ENCODE assay signal across 3 cellular contexts in genomic region chr20:2381303-2381702, GRCh38.
A peak's percentile ranks its signal among the peaks of the same experiment; 100 is the strongest.
TF ChIP-seq lines count a peak whose summit lies in the region.

No MANE protein-coding gene starts in this region.

TF ChIP-seq in A549, 52 proteins besides CTCF, POLR2A, EP300 and RAD21:
- no peak for TF ChIP-seq BHLHE40 (IDR thresholded peaks at IDR 0.05; ENCODE audit: low read depth, low read length)
- TF ChIP-seq ESRRA (IDR thresholded peaks at IDR 0.05; ENCODE audit: borderline replicate concordance, low read length), result peak; percentile 50; the same call in 1 of the 2 replicates

TF ChIP-seq in K562, 482 proteins besides CTCF, POLR2A, EP300 and RAD21:
- TF ChIP-seq RBM25 (IDR thresholded peaks at IDR 0.05; ENCODE audit: low read depth, low read length, severe bottlenecking), result peak; percentile 56
- TF ChIP-seq ESRRA (IDR thresholded peaks at IDR 0.05; ENCODE audit: borderline replicate concordance, low read depth), result peak; percentile 95
- TF ChIP-seq, protein P1, sequence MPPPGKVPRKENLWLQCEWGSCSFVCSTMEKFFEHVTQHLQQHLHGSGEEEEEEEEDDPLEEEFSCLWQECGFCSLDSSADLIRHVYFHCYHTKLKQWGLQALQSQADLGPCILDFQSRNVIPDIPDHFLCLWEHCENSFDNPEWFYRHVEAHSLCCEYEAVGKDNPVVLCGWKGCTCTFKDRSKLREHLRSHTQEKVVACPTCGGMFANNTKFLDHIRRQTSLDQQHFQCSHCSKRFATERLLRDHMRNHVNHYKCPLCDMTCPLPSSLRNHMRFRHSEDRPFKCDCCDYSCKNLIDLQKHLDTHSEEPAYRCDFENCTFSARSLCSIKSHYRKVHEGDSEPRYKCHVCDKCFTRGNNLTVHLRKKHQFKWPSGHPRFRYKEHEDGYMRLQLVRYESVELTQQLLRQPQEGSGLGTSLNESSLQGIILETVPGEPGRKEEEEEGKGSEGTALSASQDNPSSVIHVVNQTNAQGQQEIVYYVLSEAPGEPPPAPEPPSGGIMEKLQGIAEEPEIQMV (tag; conservative IDR thresholded peaks at IDR 0.05; ENCODE audit: low read depth), result no peak
- no peak for TF ChIP-seq IRF1 (CRISPR knock-in tag; IDR thresholded peaks at IDR 0.05; ENCODE audit: borderline replicate concordance)
- TF ChIP-seq NR2F6 (CRISPR knock-in tag; IDR thresholded peaks at IDR 0.05), result no peak

TF ChIP-seq in H1, 55 proteins besides CTCF, POLR2A, EP300 and RAD21:
- no peak for TF ChIP-seq ASH2L (IDR thresholded peaks at IDR 0.05; ENCODE audit: low read length)
- no peak for TF ChIP-seq CTBP2 (IDR thresholded peaks at IDR 0.05; ENCODE audit: borderline replicate concordance, insufficient read depth, insufficient read length, low read length)
- no peak for TF ChIP-seq RNF2 (IDR thresholded peaks at IDR 0.05; ENCODE audit: borderline replicate concordance, low read depth, low read length, missing control alignments, poor library complexity, severe bottlenecking)
- no peak for TF ChIP-seq PHF8 (conservative IDR thresholded peaks at IDR 0.05; ENCODE audit: low read depth, low read length)
- TF ChIP-seq TEAD4 (IDR thresholded peaks at IDR 0.05; ENCODE audit: low read depth, low read length), result no peak
- peak; percentile 58; the same call in 1 of the 2 replicates for TF ChIP-seq KDM1A (IDR thresholded peaks at IDR 0.05; ENCODE audit: borderline replicate concordance, low read length)
